Comparison of ENCODE assay signal across 16 cellular contexts in the genomic region with DNA sequence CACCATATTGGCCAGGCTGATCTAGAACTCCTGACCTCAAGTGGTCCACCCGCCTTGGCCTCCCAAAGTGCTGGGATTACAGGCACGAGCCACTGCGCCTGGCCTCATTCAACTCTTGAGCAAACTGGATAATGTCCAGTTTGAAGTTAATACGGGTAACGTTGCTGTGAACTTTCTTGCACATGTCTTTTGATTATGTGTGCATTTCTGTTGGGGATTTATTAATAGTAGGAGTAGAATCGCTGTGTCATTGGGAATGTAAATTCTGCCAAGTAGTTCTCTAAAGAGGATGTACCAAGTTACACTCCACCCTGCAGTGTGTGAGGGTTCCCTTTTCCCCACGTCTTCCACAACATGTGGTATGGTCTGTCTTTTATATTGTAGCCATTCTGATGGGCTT. TPM values are rescaled to one million over a fixed set of nuclear protein-coding genes. Genes with fewer than 3 reads are reported as not detected.
A peak's percentile ranks its signal among the peaks of the same experiment; 100 is the strongest.
DNase-seq lines count a peak whose midpoint lies in the region; ATAC-seq, FAIRE-seq and TF ChIP-seq lines count a peak whose summit lies in the region.
"Had no signal": no experiment of that assay in that cellular context is flagged by ENCODE, and none has a peak within 500 bp of the region (broad histone marks: within the 10 kb centered on the region; RNA-seq: fewer than 3 reads in every experiment).

No MANE protein-coding gene starts in this region.

- POLR2A ChIA-PET in activated CD4-positive, alpha-beta T cell treated with anti-CD3 and anti-CD28 coated beads, Interleukin-2, amount 10 ng/mL, durations not matched to agents 7 days and 5 days (lab: Charles Lee) = no interaction called here

- no peak overlapping the region for H3K9ac ChIP-seq in kidney (ENCODE audit: low read length in 2 of 2)

- 28 to 50% methylated on average over 7 of the region's 7 CpGs for WGBS in body of pancreas, 2 donors
- 76 to 84% methylated on average over 7 of the region's 7 CpGs for WGBS in aorta, 2 donors

- H3K4me1 ChIP-seq in body of pancreas (peaks cover 96% of the 10 kb centered on the region), kidney (ENCODE audit: control insufficient read depth in 1 of 2, insufficient read depth in 1 of 2, low read depth in 1 of 2, low read length in 2 of 2) (peaks cover 50 to 52% of the 10 kb centered on the region in 2 donors), aorta (ENCODE audit: control insufficient read depth in 1 of 2, insufficient read depth in 2 of 2, low read length in 2 of 2) (no peaks in the 10 kb centered on the region)

- H3K4me3 ChIP-seq in body of pancreas = no peak overlapping the region
- H3K4me3 ChIP-seq in kidney (ENCODE audit: low read length in 2 of 2) = no peak overlapping the region
- no peak overlapping the region for H3K4me3 ChIP-seq in aorta (ENCODE audit: low read length in 2 of 2)
- H3K4me3 ChIP-seq: dorsolateral prefrontal cortex had no signal

- no peaks in the 10 kb centered on the region for H3K9me3 Mint-ChIP-seq in activated CD4-positive, alpha-beta T cell treated with anti-CD3 and anti-CD28 coated beads, Interleukin-2, amount 10 ng/mL, durations not matched to agents 7 days and 5 days
- no peaks in the 10 kb centered on the region for H3K9me3 Mint-ChIP-seq in activated CD4-positive, alpha-beta T cell treated with anti-CD3 and anti-CD28 coated beads, Interleukin-2, amount 10 ng/mL, durations not matched to agents 24 days and 14 days
- H3K9me3 Mint-ChIP-seq: activated T-cell treated with anti-CD3 and anti-CD28 coated beads, Interleukin-2, amount 50 U/mL, for 72 hours had no signal

- no peak for DNase-seq in activated CD4-positive, alpha-beta T cell treated with anti-CD3 and anti-CD28 coated beads, Interleukin-2, amount 10 ng/mL, durations not matched to agents 7 days and 5 days
- DNase-seq in activated CD4-positive, alpha-beta T cell treated with anti-CD3 and anti-CD28 coated beads, Interleukin-2, amount 10 ng/mL, durations not matched to agents 24 days and 14 days = no peak
- DNase-seq in body of pancreas (no peak), kidney (peak; percentile 8), aorta (peak; percentile 33 to 55), foreskin melanocyte (no peak), NCI-H187 (lab: John Stamatoyannopoulos, UW) (no peak), NCI-H1105 (lab: John Stamatoyannopoulos, UW) (no peak)
- DNase-seq: activated CD4-positive, CD25-positive, alpha-beta regulatory T cell treated with anti-CD3 and anti-CD28 coated beads, Interleukin-2, amount 50 U/mL, for 72 hours; activated T-cell treated with anti-CD3 and anti-CD28 coated beads, Interleukin-2, amount 50 U/mL, for 72 hours; anterior cingulate cortex; NCI-H1105 treated with DMSO at 0.1 percent for 48 hours; NCI-H69; stimulated activated CD4-positive, alpha-beta T cell treated with anti-CD3 and anti-CD28 coated beads, Interleukin-15, amount 100 ng/mL, for 24 hours; trophoblast cell had no signal

- H3K4me3 Mint-ChIP-seq in activated CD4-positive, alpha-beta T cell treated with anti-CD3 and anti-CD28 coated beads, Interleukin-2, amount 10 ng/mL, durations not matched to agents 7 days and 5 days = no peak overlapping the region
- H3K4me3 Mint-ChIP-seq in activated CD4-positive, alpha-beta T cell treated with anti-CD3 and anti-CD28 coated beads, Interleukin-2, amount 10 ng/mL, durations not matched to agents 24 days and 14 days = no peak overlapping the region
- H3K4me3 Mint-ChIP-seq: activated T-cell treated with anti-CD3 and anti-CD28 coated beads, Interleukin-2, amount 50 U/mL, for 72 hours had no signal

- CTCF ChIA-PET in activated CD4-positive, alpha-beta T cell treated with anti-CD3 and anti-CD28 coated beads, Interleukin-2, amount 10 ng/mL, durations not matched to agents 7 days and 5 days (lab: Charles Lee) = interaction anchor here (1.3 kb wide), 1 partner anchor 49 kb away, joined by 3 read pairs; no protein-coding TSS in a partner anchor

- H3K9me3 ChIP-seq in body of pancreas (no peaks in the 10 kb centered on the region), kidney (ENCODE audit: control insufficient read depth in 1 of 2, low read length in 2 of 2) (no peaks in the 10 kb centered on the region), aorta (ENCODE audit: control insufficient read depth, low read length) (no peaks in the 10 kb centered on the region)

- H3K27ac ChIP-seq in body of pancreas = peak overlapping the region; percentile 45 to 98 (median 79)
- peak overlapping the region in 1 of 2 donors; percentile 38 for H3K27ac ChIP-seq in kidney (ENCODE audit: low read depth in 2 of 2, low read length in 2 of 2)
- no peak overlapping the region for H3K27ac ChIP-seq in aorta (ENCODE audit: low read depth in 1 of 2, low read length in 2 of 2)
- H3K27ac ChIP-seq: dorsolateral prefrontal cortex had no signal

- H3K27me3 ChIP-seq in body of pancreas (no peaks in the 10 kb centered on the region), aorta (ENCODE audit: control insufficient read depth in 1 of 2, insufficient read depth in 2 of 2, low read length in 1 of 2) (no peaks in the 10 kb centered on the region)

- intact Hi-C loops in activated CD4-positive, alpha-beta T cell treated with anti-CD3 and anti-CD28 coated beads, Interleukin-2, amount 10 ng/mL, durations not matched to agents 24 days and 14 days (cut with micrococcal nuclease) = no loop called here
- intact Hi-C loops in body of pancreas (cut with DNase I) (no loop called here), kidney (cut with DNase I) (no loop called here), aorta (cut with DNase I) (loop anchor here in 1 of 2 donors (10.0 kb wide), 1 partner anchor 47 kb away; no protein-coding TSS in a partner anchor)

- peaks cover 6% of the 10 kb centered on the region for H3K4me1 Mint-ChIP-seq in activated CD4-positive, alpha-beta T cell treated with anti-CD3 and anti-CD28 coated beads, Interleukin-2, amount 10 ng/mL, durations not matched to agents 7 days and 5 days
- H3K4me1 Mint-ChIP-seq in activated CD4-positive, alpha-beta T cell treated with anti-CD3 and anti-CD28 coated beads, Interleukin-2, amount 10 ng/mL, durations not matched to agents 24 days and 14 days = peaks cover 3% of the 10 kb centered on the region

- H3K27ac Mint-ChIP-seq in activated CD4-positive, alpha-beta T cell treated with anti-CD3 and anti-CD28 coated beads, Interleukin-2, amount 10 ng/mL, durations not matched to agents 7 days and 5 days = peak overlapping the region; percentile 41
- H3K27ac Mint-ChIP-seq in activated CD4-positive, alpha-beta T cell treated with anti-CD3 and anti-CD28 coated beads, Interleukin-2, amount 10 ng/mL, durations not matched to agents 24 days and 14 days = no peak overlapping the region
- H3K27ac Mint-ChIP-seq: activated T-cell treated with anti-CD3 and anti-CD28 coated beads, Interleukin-2, amount 50 U/mL, for 72 hours had no signal

- no peak for FAIRE-seq in kidney (lab: Jason Lieb, UNC)

- ATAC-seq in body of pancreas (no peak), aorta (ENCODE audit: low FRiP score) (no peak)
- ATAC-seq: activated T-cell treated with anti-CD3 and anti-CD28 coated beads, Interleukin-2, amount 50 U/mL, for 72 hours had no signal

- TF ChIP-seq POLR2A in body of pancreas (IDR thresholded peaks at IDR 0.05) = no peak

- TF ChIP-seq CTCF in body of pancreas (IDR thresholded peaks at IDR 0.05) = no peak
- no peak for TF ChIP-seq CTCF in kidney (IDR thresholded peaks at IDR 0.05; ENCODE audit: borderline replicate concordance, extremely low read depth, insufficient read depth)

- peaks cover 4% of the 10 kb centered on the region for H3K27me3 Mint-ChIP-seq in activated CD4-positive, alpha-beta T cell treated with anti-CD3 and anti-CD28 coated beads, Interleukin-2, amount 10 ng/mL, durations not matched to agents 7 days and 5 days
- H3K27me3 Mint-ChIP-seq in activated CD4-positive, alpha-beta T cell treated with anti-CD3 and anti-CD28 coated beads, Interleukin-2, amount 10 ng/mL, durations not matched to agents 24 days and 14 days = peaks cover 3% of the 10 kb centered on the region

- no peaks in the 10 kb centered on the region for H3K36me3 Mint-ChIP-seq in activated CD4-positive, alpha-beta T cell treated with anti-CD3 and anti-CD28 coated beads, Interleukin-2, amount 10 ng/mL, durations not matched to agents 7 days and 5 days (ENCODE audit: low read depth)
- no peaks in the 10 kb centered on the region for H3K36me3 Mint-ChIP-seq in activated CD4-positive, alpha-beta T cell treated with anti-CD3 and anti-CD28 coated beads, Interleukin-2, amount 10 ng/mL, durations not matched to agents 24 days and 14 days (ENCODE audit: low read depth)

- no peaks in the 10 kb centered on the region for H3K36me3 ChIP-seq in body of pancreas (replicated peaks in 1 of 2; ENCODE audit: insufficient read depth in 1 of 2, low read depth in 2 of 2)
- H3K36me3 ChIP-seq in kidney (ENCODE audit: control insufficient read depth in 1 of 2, insufficient read depth in 2 of 2, low read length in 2 of 2) = no peaks in the 10 kb centered on the region
- H3K36me3 ChIP-seq in aorta (ENCODE audit: control insufficient read depth in 1 of 2, insufficient read depth in 2 of 2, low read length in 1 of 2) = no peaks in the 10 kb centered on the region

RNA-seq across cellular contexts. Expression of gene IMPA2, which starts 6.2 kb away (rescaled TPM):
- total RNA-seq in activated CD4-positive, alpha-beta T cell treated with anti-CD3 and anti-CD28 coated beads, Interleukin-2, amount 10 ng/mL, durations not matched to agents 7 days and 5 days = 10 to 100 TPM; 18.6 to 20.4 TPM
- 18.8 and 20.1 TPM in 2 replicates for total RNA-seq in activated CD4-positive, alpha-beta T cell treated with anti-CD3 and anti-CD28 coated beads, Interleukin-2, amount 10 ng/mL, durations not matched to agents 24 days and 14 days
- 100 to 1,000 TPM; 269 to 446 TPM for total RNA-seq in body of pancreas
- total RNA-seq in kidney = 157 TPM
- 348 TPM for polyA plus RNA-seq in kidney (ENCODE audit: insufficient read depth, low read depth, low replicate concordance)
- total RNA-seq in aorta = 10 to 100 TPM; 14.1 to 19.9 TPM
- 10 to 100 TPM in 1 of 2 donors, 1 to 10 TPM in 1; 7.9 to 14.2 TPM for polyA plus RNA-seq in aorta

Comparison
In these comparisons a context has a peak if more than half of its experiments do, and no peak if none do; other contexts are left out.
1. DNase-seq: peak in kidney (single experiment) and aorta (2 of 2); none in activated CD4-positive, alpha-beta T cell treated with anti-CD3 and anti-CD28 coated beads, Interleukin-2, amount 10 ng/mL, durations not matched to agents 7 days and 5 days (single experiment), activated CD4-positive, alpha-beta T cell treated with anti-CD3 and anti-CD28 coated beads, Interleukin-2, amount 10 ng/mL, durations not matched to agents 24 days and 14 days (single experiment), body of pancreas (0 of 4), foreskin melanocyte (single experiment), NCI-H187 (0 of 2) and NCI-H1105 (single experiment).
2. H3K27ac ChIP-seq: peak in body of pancreas (4 of 4); none in aorta (0 of 2).